ENCODE assay signal across 17 cellular contexts in the genomic region with DNA sequence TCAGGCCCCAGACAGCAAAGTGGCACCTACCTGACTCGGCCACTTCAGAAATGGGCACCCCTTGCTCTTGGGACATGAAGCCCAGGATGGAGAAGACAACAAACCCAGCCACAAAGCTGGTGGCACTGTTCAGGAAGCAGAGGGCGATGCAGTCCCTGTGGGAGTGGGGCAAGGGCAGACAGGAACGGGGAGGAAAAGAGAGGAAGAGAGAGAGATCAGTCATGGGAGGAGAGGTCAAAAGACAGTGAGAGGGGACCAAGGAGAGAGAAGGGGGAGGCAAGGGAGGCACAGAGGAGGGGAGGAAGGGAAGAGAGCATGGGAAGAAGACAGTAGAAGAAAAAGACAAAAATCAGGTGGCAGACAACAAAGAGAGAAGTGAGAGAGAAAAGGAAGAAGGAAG. TPM values are rescaled to one million over a fixed set of nuclear protein-coding genes. Genes with fewer than 3 reads are reported as not detected.
DNase-seq lines count a peak whose midpoint lies in the region; ATAC-seq and TF ChIP-seq lines count a peak whose summit lies in the region.
"Had no signal": no experiment of that assay in that cellular context is flagged by ENCODE, and none has a peak within 500 bp of the region (broad histone marks: within the 10 kb centered on the region; RNA-seq: fewer than 3 reads in every experiment).

No MANE protein-coding gene starts in this region.

- TF ChIP-seq CTCF in dorsolateral prefrontal cortex (IDR thresholded peaks at IDR 0.05 in 54 of 56, conservative IDR thresholded peaks at IDR 0.05 in 2 of 56; ENCODE audit: low read depth in 1 of 56, partially characterized antibody in 56 of 56): no peak

- no peak overlapping the region for H3K9ac ChIP-seq in BLaER1
- no peak overlapping the region for H3K9ac ChIP-seq in BLaER1 treated with 17β-estradiol and CSF1 and Interleukin-3, amounts not matched to agents 10 nM and 100 nM

- H3K4me3 ChIP-seq in BLaER1 (no peak overlapping the region), dorsolateral prefrontal cortex (no peak overlapping the region)
- H3K4me3 ChIP-seq in BLaER1 treated with 17β-estradiol and CSF1 and Interleukin-3, amounts not matched to agents 10 nM and 100 nM: no peak overlapping the region
- H3K4me3 ChIP-seq: GM12878 had no signal

- no peaks in the 10 kb centered on the region for H3K27me3 ChIP-seq in BLaER1
- H3K27me3 ChIP-seq in BLaER1 treated with 17β-estradiol and CSF1 and Interleukin-3, amounts not matched to agents 10 nM and 100 nM: no peaks in the 10 kb centered on the region
- H3K27me3 ChIP-seq in dorsolateral prefrontal cortex: no peaks in the 10 kb centered on the region
- H3K27me3 ChIP-seq: BE2C had no signal

- peaks cover 6% of the 10 kb centered on the region; the same call in 1 of the 2 replicates for H3K4me1 ChIP-seq in BLaER1
- H3K4me1 ChIP-seq in BLaER1 treated with 17β-estradiol and CSF1 and Interleukin-3, amounts not matched to agents 10 nM and 100 nM: peaks cover 0 to 5% (median 4%) of the 10 kb centered on the region in 10 experiments; a peak in 5 of 20 replicates

- H3K27ac ChIP-seq in BLaER1: no peak overlapping the region
- H3K27ac ChIP-seq in BLaER1 treated with 17β-estradiol and CSF1 and Interleukin-3, amounts not matched to agents 10 nM and 100 nM: no peak overlapping the region
- peak overlapping the region in 51 of 59 donors; percentile 11 to 99 (median 96) for H3K27ac ChIP-seq in dorsolateral prefrontal cortex
- H3K27ac ChIP-seq in temporal lobe (ENCODE audit: low read depth, low read length): peak overlapping the region; percentile 31

- ATAC-seq in HG03354 (IDR thresholded peaks at IDR 0.05; ENCODE audit: poor library complexity, severe bottlenecking, unreplicated experiment): no peak
- ATAC-seq: GM12878, HCT116 had no signal

- no peaks in the 10 kb centered on the region for H4K20me1 ChIP-seq in BLaER1
- no peaks in the 10 kb centered on the region; a peak in 1 of 22 replicates for H4K20me1 ChIP-seq in BLaER1 treated with 17β-estradiol and CSF1 and Interleukin-3, amounts not matched to agents 10 nM and 100 nM

- H3K9me3 ChIP-seq in BLaER1: no peaks in the 10 kb centered on the region
- peaks cover 0 to 7% (median 0%) of the 10 kb centered on the region in 11 experiments; a peak in 1 of 22 replicates for H3K9me3 ChIP-seq in BLaER1 treated with 17β-estradiol and CSF1 and Interleukin-3, amounts not matched to agents 10 nM and 100 nM (replicated peaks in 1 of 11)
- H3K9me3 ChIP-seq: BE2C had no signal

- no peak for DNase-seq in dorsolateral prefrontal cortex
- no peak for DNase-seq in cerebellar nuclear complex (lab: John Stamatoyannopoulos, UW)
- DNase-seq: ACHN; BE2C; CD4-positive, alpha-beta memory T cell; DMS153; DMS79 treated with DMSO at 0.1 percent for 48 hours; GF-D8; GOT3; H7 had no signal

- H3K4me2 ChIP-seq in BLaER1: peak overlapping the region; percentile 39
- H3K4me2 ChIP-seq in BLaER1 treated with 17β-estradiol and CSF1 and Interleukin-3, amounts not matched to agents 10 nM and 100 nM: peak overlapping the region in 7 of 11 experiments; percentile 11 to 39 (median 25); a peak in 8 of 22 replicates

- intact Hi-C loops in dorsolateral prefrontal cortex (cut with DNase I): no loop called here

- no peaks in the 10 kb centered on the region for H3K36me3 ChIP-seq in BLaER1
- H3K36me3 ChIP-seq in BLaER1 treated with 17β-estradiol and CSF1 and Interleukin-3, amounts not matched to agents 10 nM and 100 nM: no peaks in the 10 kb centered on the region; a peak in 1 of 22 replicates
- H3K36me3 ChIP-seq: BE2C had no signal

RNA-seq across cellular contexts. Expression of a gene that starts 16.6 kb away (rescaled TPM):
- total RNA-seq in dorsolateral prefrontal cortex: 100 to 1,000 TPM in 1 of 120 experiments, 10 to 100 TPM in 119; 10.8 to 211 (median 33.5) TPM
- total RNA-seq in temporal lobe: 11.1 TPM
- total RNA-seq: HT-29 had no signal

Comparison
In these comparisons a context has a peak if more than half of its experiments do, and no peak if none do; other contexts are left out.
1. H3K27ac ChIP-seq: peak in dorsolateral prefrontal cortex (51 of 59) and temporal lobe (single experiment); none in BLaER1 (single experiment) and BLaER1 treated with 17β-estradiol and CSF1 and Interleukin-3, amounts not matched to agents 10 nM and 100 nM (0 of 11).